ENCODE assay signal across 14 cellular contexts in genomic region chr3:116067275-116067674, GRCh38.
DNase-seq lines count a peak whose midpoint lies in the region; ATAC-seq and TF ChIP-seq lines count a peak whose summit lies in the region.
"Had no signal": no experiment of that assay in that cellular context is flagged by ENCODE, and none has a peak within 500 bp of the region (broad histone marks: within the 10 kb centered on the region; RNA-seq: fewer than 3 reads in every experiment).

No MANE protein-coding gene starts in this region.

- TF ChIP-seq POLR2A in vagina (IDR thresholded peaks at IDR 0.05), result no peak

- H3K79me2 ChIP-seq in OCI-LY3 (ENCODE audit: low read length), result no peaks in the 10 kb centered on the region
- H3K79me2 ChIP-seq: parathyroid adenoma had no signal

- H3K9me3 ChIP-seq in OCI-LY3 (ENCODE audit: insufficient read depth, low read length) (no peaks in the 10 kb centered on the region), vagina (no peaks in the 10 kb centered on the region)
- H3K9me3 ChIP-seq: BLaER1 treated with 17β-estradiol and CSF1 and Interleukin-3, amounts not matched to agents 10 nM and 100 nM had no signal

- H2AFZ ChIP-seq in OCI-LY3 (ENCODE audit: low read depth, low read length), result peak overlapping the region; percentile 14; the same call in 1 of the 2 replicates
- H2AFZ ChIP-seq: parathyroid adenoma had no signal

- no peak overlapping the region for H3K27ac Mint-ChIP-seq in activated naive CD8-positive, alpha-beta T cell treated with anti-CD3 and anti-CD28 coated beads, Interleukin-2, amount 50 U/mL, for 24 hours
- H3K27ac Mint-ChIP-seq: stimulated activated naive B cell treated with anti-CD40 and anti-IgM and Interleukin-4, amounts not matched to agents 10 μg/mL and 1 μg/mL and 100 μg/mL, for 72 hours had no signal

- TF ChIP-seq CTCF in OCI-LY3 (IDR thresholded peaks at IDR 0.05; ENCODE audit: low read depth, low read length) (no peak), vagina (IDR thresholded peaks at IDR 0.05) (no peak)

- no peak overlapping the region for H3K9ac ChIP-seq in OCI-LY3 (ENCODE audit: low read length)
- H3K9ac ChIP-seq: BLaER1 treated with 17β-estradiol and CSF1 and Interleukin-3, amounts not matched to agents 10 nM and 100 nM; parathyroid adenoma had no signal

- ATAC-seq in GM18867 (IDR thresholded peaks at IDR 0.05; ENCODE audit: unreplicated experiment) (peak; percentile 94), GM21723 (IDR thresholded peaks at IDR 0.05; ENCODE audit: unreplicated experiment) (peak; percentile 95), HG03159 (IDR thresholded peaks at IDR 0.05; ENCODE audit: unreplicated experiment) (peak; percentile 96), left cardiac atrium (no peak)
- ATAC-seq in activated naive CD8-positive, alpha-beta T cell treated with anti-CD3 and anti-CD28 coated beads, Interleukin-2, amount 50 U/mL, for 24 hours, result no peak
- ATAC-seq: stimulated activated naive B cell treated with anti-CD40 and anti-IgM and Interleukin-4, amounts not matched to agents 10 μg/mL and 1 μg/mL and 100 μg/mL, for 72 hours had no signal

- H3K27me3 Mint-ChIP-seq in activated naive CD8-positive, alpha-beta T cell treated with anti-CD3 and anti-CD28 coated beads, Interleukin-2, amount 50 U/mL, for 24 hours, result no peaks in the 10 kb centered on the region
- H3K27me3 Mint-ChIP-seq: stimulated activated naive B cell treated with anti-CD40 and anti-IgM and Interleukin-4, amounts not matched to agents 10 μg/mL and 1 μg/mL and 100 μg/mL, for 72 hours had no signal

- H3K9me3 Mint-ChIP-seq in activated naive CD8-positive, alpha-beta T cell treated with anti-CD3 and anti-CD28 coated beads, Interleukin-2, amount 50 U/mL, for 24 hours, result peaks cover 4% of the 10 kb centered on the region
- H3K9me3 Mint-ChIP-seq: stimulated activated naive B cell treated with anti-CD40 and anti-IgM and Interleukin-4, amounts not matched to agents 10 μg/mL and 1 μg/mL and 100 μg/mL, for 72 hours had no signal

- H3K4me3 ChIP-seq in OCI-LY3 (ENCODE audit: low read length), result no peak overlapping the region
- no peak overlapping the region for H3K4me3 ChIP-seq in vagina
- H3K4me3 ChIP-seq: BLaER1 treated with 17β-estradiol and CSF1 and Interleukin-3, amounts not matched to agents 10 nM and 100 nM had no signal

- H3K4me1 ChIP-seq in OCI-LY3 (ENCODE audit: low read length) (peaks cover 11% of the 10 kb centered on the region), vagina (no peaks in the 10 kb centered on the region)
- H3K4me1 ChIP-seq: BLaER1 treated with 17β-estradiol and CSF1 and Interleukin-3, amounts not matched to agents 10 nM and 100 nM; parathyroid adenoma had no signal

- H3K4me1 Mint-ChIP-seq in activated naive CD8-positive, alpha-beta T cell treated with anti-CD3 and anti-CD28 coated beads, Interleukin-2, amount 50 U/mL, for 24 hours, result no peaks in the 10 kb centered on the region
- H3K4me1 Mint-ChIP-seq: stimulated activated naive B cell treated with anti-CD40 and anti-IgM and Interleukin-4, amounts not matched to agents 10 μg/mL and 1 μg/mL and 100 μg/mL, for 72 hours had no signal

- H3K27ac ChIP-seq in OCI-LY3 (ENCODE audit: low read length) (no peak overlapping the region), vagina (no peak overlapping the region)
- H3K27ac ChIP-seq: BLaER1 treated with 17β-estradiol and CSF1 and Interleukin-3, amounts not matched to agents 10 nM and 100 nM; parathyroid adenoma had no signal

- intact Hi-C loops in left cardiac atrium (cut with DNase I), result no loop called here
- intact Hi-C loops in vagina (cut with DNase I), result no loop called here

- H3K27me3 ChIP-seq in OCI-LY3 (ENCODE audit: low read depth, low read length), result no peaks in the 10 kb centered on the region
- no peaks in the 10 kb centered on the region for H3K27me3 ChIP-seq in vagina
- H3K27me3 ChIP-seq: BLaER1 treated with 17β-estradiol and CSF1 and Interleukin-3, amounts not matched to agents 10 nM and 100 nM had no signal

- H3K36me3 ChIP-seq in OCI-LY3 (replicated peaks; ENCODE audit: low read depth, low read length) (no peaks in the 10 kb centered on the region), vagina (no peaks in the 10 kb centered on the region)
- H3K36me3 ChIP-seq: BLaER1 treated with 17β-estradiol and CSF1 and Interleukin-3, amounts not matched to agents 10 nM and 100 nM had no signal

- peak overlapping the region; percentile 38 for H3K4me2 ChIP-seq in OCI-LY3 (ENCODE audit: low read length)
- H3K4me2 ChIP-seq: BLaER1 treated with 17β-estradiol and CSF1 and Interleukin-3, amounts not matched to agents 10 nM and 100 nM had no signal

- DNase-seq in superior temporal gyrus (ENCODE audit: extremely low spot score) (no peak), left cardiac atrium (no peak), vagina (ENCODE audit: extremely low spot score in 2 of 2) (no peak)
- DNase-seq in activated naive CD8-positive, alpha-beta T cell treated with anti-CD3 and anti-CD28 coated beads, Interleukin-2, amount 50 U/mL, for 24 hours, result no peak
- DNase-seq: activated CD4-positive, alpha-beta T cell treated with anti-CD3 and anti-CD28 coated beads for 48 hours; activated effector memory CD4-positive, alpha-beta T cell treated with Interleukin-2 at 50 U/mL for 16 hours; stimulated activated naive B cell treated with anti-CD40 and anti-IgM and Interleukin-4, amounts not matched to agents 10 μg/mL and 1 μg/mL and 100 μg/mL, for 72 hours; SW 1271 had no signal

- H3K36me3 Mint-ChIP-seq in activated naive CD8-positive, alpha-beta T cell treated with anti-CD3 and anti-CD28 coated beads, Interleukin-2, amount 50 U/mL, for 24 hours (ENCODE audit: low read depth), result no peaks in the 10 kb centered on the region
- H3K36me3 Mint-ChIP-seq: stimulated activated naive B cell treated with anti-CD40 and anti-IgM and Interleukin-4, amounts not matched to agents 10 μg/mL and 1 μg/mL and 100 μg/mL, for 72 hours had no signal

- H4K20me1 ChIP-seq in OCI-LY3 (ENCODE audit: insufficient read depth, low read length), result no peaks in the 10 kb centered on the region
- H4K20me1 ChIP-seq: BLaER1 treated with 17β-estradiol and CSF1 and Interleukin-3, amounts not matched to agents 10 nM and 100 nM had no signal

- no peak overlapping the region for H3K4me3 Mint-ChIP-seq in activated naive CD8-positive, alpha-beta T cell treated with anti-CD3 and anti-CD28 coated beads, Interleukin-2, amount 50 U/mL, for 24 hours
- H3K4me3 Mint-ChIP-seq: stimulated activated naive B cell treated with anti-CD40 and anti-IgM and Interleukin-4, amounts not matched to agents 10 μg/mL and 1 μg/mL and 100 μg/mL, for 72 hours had no signal

Comparison
In these comparisons a context has a peak if more than half of its experiments do, and no peak if none do; other contexts are left out.
1. ATAC-seq: peak in GM18867 (single experiment), GM21723 (single experiment) and HG03159 (single experiment); none in activated naive CD8-positive, alpha-beta T cell treated with anti-CD3 and anti-CD28 coated beads, Interleukin-2, amount 50 U/mL, for 24 hours (single experiment) and left cardiac atrium (0 of 2).